In genomic region chr16:3963203-3963602, GRCh38 we compare ENCODE assay signal across 11 cellular contexts.
DNase-seq lines count a peak whose midpoint lies in the region; ATAC-seq and TF ChIP-seq lines count a peak whose summit lies in the region.
"Had no signal": no experiment of that assay in that cellular context is flagged by ENCODE, and none has a peak within 500 bp of the region (broad histone marks: within the 10 kb centered on the region; RNA-seq: fewer than 3 reads in every experiment).

No MANE protein-coding gene starts in this region.

- peaks cover 12% of the 10 kb centered on the region for H3K27me3 Mint-ChIP-seq in memory B cell

- H3K27ac ChIP-seq in C4-2B (peak overlapping the region; percentile 48; the same call in 1 of the 2 replicates), HEK293 (ENCODE audit: extremely low read depth, low read depth, low read length) (no peak overlapping the region), upper lobe of right lung (no peak overlapping the region)

- H3K27ac Mint-ChIP-seq in memory B cell = peak overlapping the region; percentile 81

- CTCF ChIA-PET in HEK293 (lab: Yijun Ruan, JAX) = interaction anchor here (0.8 kb wide), 1 partner anchor 272 kb away, joined by 5 read pairs; no protein-coding TSS in a partner anchor

- H3K9me3 ChIP-seq in HEK293 (ENCODE audit: control insufficient read depth, insufficient read depth, low read depth, low read length) = no peaks in the 10 kb centered on the region
- no peaks in the 10 kb centered on the region for H3K9me3 ChIP-seq in upper lobe of right lung
- H3K9me3 ChIP-seq: MG63 had no signal

- POLR2A ChIA-PET in HEK293 (lab: Yijun Ruan, JAX) = interaction anchor here (0.7 to 1.2 kb wide), 3 partner anchors 9 to 291 kb away, joined by 4 to 5 read pairs (median 4); no protein-coding TSS in a partner anchor

- peak; percentile 20 for DNase-seq in activated effector memory CD4-positive, alpha-beta T cell treated with Interleukin-2 at 50 U/mL for 16 hours
- DNase-seq in memory B cell (ENCODE audit: low spot score in 2 of 2) (peak; percentile 23 to 29), NCI-H526 (lab: John Stamatoyannopoulos, UW) (no peak), upper lobe of right lung (no peak)
- no peak for DNase-seq in activated CD4-positive, CD25-positive, alpha-beta regulatory T cell treated with anti-CD3 and anti-CD28 coated beads, Interleukin-2, amount 50 U/mL, for 72 hours
- DNase-seq: DMS79 treated with DMSO at 0.1 percent for 48 hours, MG63 had no signal

- peaks cover 7% of the 10 kb centered on the region for H3K9me3 Mint-ChIP-seq in memory B cell

- H3K4me3 Mint-ChIP-seq in memory B cell = no peak overlapping the region

- intact Hi-C loops in upper lobe of right lung (cut with DNase I) = no loop called here

- no peak overlapping the region for H3K4me3 ChIP-seq in HEK293 (ENCODE audit: low read depth, low read length)
- H3K4me3 ChIP-seq in upper lobe of right lung = no peak overlapping the region
- H3K4me3 ChIP-seq: lung, MG63 had no signal

- H3K4me1 ChIP-seq in HEK293 (ENCODE audit: control insufficient read depth, insufficient read depth, low read length) (no peaks in the 10 kb centered on the region), upper lobe of right lung (peaks cover 33% of the 10 kb centered on the region)

- H3K36me3 Mint-ChIP-seq in memory B cell = peaks cover 8% of the 10 kb centered on the region

- H3K27me3 ChIP-seq in upper lobe of right lung = no peaks in the 10 kb centered on the region
- H3K27me3 ChIP-seq: MG63 had no signal

- peaks cover 0 to 13% of the 10 kb centered on the region in 2 experiments; a peak in 1 of 3 replicates for H3K36me3 ChIP-seq in HEK293 (ENCODE audit: control insufficient read depth in 2 of 2, insufficient read depth in 1 of 2, low read length in 2 of 2)
- peaks cover 11% of the 10 kb centered on the region for H3K36me3 ChIP-seq in upper lobe of right lung

- H3K4me1 Mint-ChIP-seq in memory B cell = peaks cover 5% of the 10 kb centered on the region

- ATAC-seq in memory B cell (ENCODE audit: low read depth) = peak; percentile 62
- ATAC-seq in upper lobe of right lung = no peak
- no peak for ATAC-seq in HG03520 (IDR thresholded peaks at IDR 0.05; ENCODE audit: unreplicated experiment)

- TF ChIP-seq CTCF in C4-2B (conservative IDR thresholded peaks at IDR 0.05) = no peak
- no peak for TF ChIP-seq CTCF in HEK293 (tag by site-specific recombination; IDR thresholded peaks at IDR 0.05)
- TF ChIP-seq CTCF in upper lobe of right lung (IDR thresholded peaks at IDR 0.05) = no peak

TF ChIP-seq in HEK293, 187 proteins besides CTCF, POLR2A, EP300 and RAD21:
- TF ChIP-seq ZNF600 (tag by site-specific recombination; IDR thresholded peaks at IDR 0.05) (0 out of 2 replicates have a peak, but pooled peaks have one; percentile 39), MYNN (tag by site-specific recombination; IDR thresholded peaks at IDR 0.05; ENCODE audit: borderline replicate concordance) (no peak)
TF ChIP-seq in HEK293: peak in this region for 1.

Comparison
In these comparisons a context has a peak if more than half of its experiments do, and no peak if none do; other contexts are left out.
1. DNase-seq: peak in activated effector memory CD4-positive, alpha-beta T cell treated with Interleukin-2 at 50 U/mL for 16 hours (single experiment) and memory B cell (2 of 2); none in NCI-H526 (0 of 2), activated CD4-positive, CD25-positive, alpha-beta regulatory T cell treated with anti-CD3 and anti-CD28 coated beads, Interleukin-2, amount 50 U/mL, for 72 hours (single experiment) and upper lobe of right lung (single experiment).